Comparison of ENCODE assay signal across 9 cellular contexts in the genomic region with DNA sequence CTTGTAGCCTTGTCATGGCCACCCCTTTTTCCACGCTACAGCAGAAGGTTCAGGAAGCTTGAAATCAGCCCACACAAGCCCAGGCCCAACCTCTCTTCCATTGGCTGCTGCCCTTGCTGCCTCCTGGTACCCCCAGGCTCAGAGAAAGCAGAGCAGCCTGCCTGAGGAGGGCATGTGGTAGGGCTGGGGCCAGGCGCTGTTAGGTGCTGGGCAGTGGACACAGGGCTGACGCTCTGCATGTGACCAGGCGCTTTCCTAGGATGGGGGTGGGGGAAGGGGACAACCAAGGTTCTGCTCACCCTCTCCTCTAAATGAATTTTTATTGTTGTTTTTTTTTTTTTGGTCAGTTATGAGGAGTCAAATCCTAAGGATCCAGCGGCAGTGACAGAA. TPM values are rescaled to one million over a fixed set of nuclear protein-coding genes. Genes with fewer than 3 reads are reported as not detected.
DNase-seq lines count a peak whose midpoint lies in the region; ATAC-seq and TF ChIP-seq lines count a peak whose summit lies in the region.
"Had no signal": no experiment of that assay in that cellular context is flagged by ENCODE, and none has a peak within 500 bp of the region (broad histone marks: within the 10 kb centered on the region; RNA-seq: fewer than 3 reads in every experiment).

No MANE protein-coding gene starts in this region.

- no peaks in the 10 kb centered on the region for H4K20me1 ChIP-seq in MM.1S (ENCODE audit: insufficient read depth, low read length)

- peaks cover 6% of the 10 kb centered on the region; the same call in 1 of the 2 replicates for H3K79me2 ChIP-seq in MM.1S (ENCODE audit: low read length)
- H3K79me2 ChIP-seq in trophoblast cell (ENCODE audit: control insufficient read depth, insufficient read depth, low read length, poor library complexity), result peaks cover 24% of the 10 kb centered on the region

- H3K14ac ChIP-seq in trophoblast cell (ENCODE audit: low read length), result peak overlapping the region; percentile 69

- H3K4me1 ChIP-seq in MM.1S (ENCODE audit: low read length), result peaks cover 48% of the 10 kb centered on the region
- peaks cover 32 to 44% of the 10 kb centered on the region in 2 experiments for H3K4me1 ChIP-seq in trophoblast cell (ENCODE audit: control insufficient read depth in 1 of 2, insufficient read depth in 2 of 2, low read length in 2 of 2)

- H3K36me3 ChIP-seq in MM.1S (replicated peaks; ENCODE audit: insufficient read depth, low read length), result no peaks in the 10 kb centered on the region; the same call in 1 of the 2 replicates
- peaks cover 47 to 55% of the 10 kb centered on the region in 2 experiments for H3K36me3 ChIP-seq in trophoblast cell (ENCODE audit: control insufficient read depth in 1 of 2, insufficient read depth in 2 of 2, low read length in 2 of 2)

- no peak overlapping the region for H3K4me2 ChIP-seq in MM.1S (ENCODE audit: low read depth, low read length)
- H3K4me2 ChIP-seq in trophoblast cell (ENCODE audit: low read length), result no peak overlapping the region

- no peaks in the 10 kb centered on the region for H3K9me2 ChIP-seq in MM.1S (replicated peaks; ENCODE audit: insufficient read depth, low read length)

- peak overlapping the region; percentile 96 for H2BK5ac ChIP-seq in trophoblast cell (ENCODE audit: low read depth, low read length, poor library complexity)

- H4K91ac ChIP-seq in trophoblast cell (ENCODE audit: low read depth, low read length), result peak overlapping the region; percentile 94

- H3K4ac ChIP-seq in trophoblast cell (ENCODE audit: low read depth, low read length), result peak overlapping the region; percentile 30

- no peak overlapping the region for H3K4me3 ChIP-seq in MM.1S (ENCODE audit: low read length)
- no peak overlapping the region for H3K4me3 ChIP-seq in dorsolateral prefrontal cortex
- no peak overlapping the region for H3K4me3 ChIP-seq in trophoblast cell (ENCODE audit: low read depth, low read length)

- peaks cover 51% of the 10 kb centered on the region for H3K79me1 ChIP-seq in trophoblast cell (ENCODE audit: low read length)

- ATAC-seq in GM21528 (IDR thresholded peaks at IDR 0.05; ENCODE audit: low FRiP score, unreplicated experiment), result no peak
- no peak for ATAC-seq in HG03432 (IDR thresholded peaks at IDR 0.05; ENCODE audit: unreplicated experiment)
- ATAC-seq in GM18907 (IDR thresholded peaks at IDR 0.05; ENCODE audit: unreplicated experiment), result no peak

- peak overlapping the region; percentile 79 for H2AK5ac ChIP-seq in trophoblast cell (ENCODE audit: low read length)

- peak overlapping the region; percentile 68 for H3K18ac ChIP-seq in trophoblast cell (ENCODE audit: low read length)

- H2BK120ac ChIP-seq in trophoblast cell (ENCODE audit: insufficient read depth, low read length, poor library complexity), result peak overlapping the region; percentile 77

- intact Hi-C loops in dorsolateral prefrontal cortex (cut with DNase I), result loop anchor here in 1 of 2 donors (2.0 kb wide), 1 partner anchor 42 kb away; no protein-coding TSS in a partner anchor

- H3K27me3 ChIP-seq in MM.1S (replicated peaks; ENCODE audit: insufficient read depth, low read length) (no peaks in the 10 kb centered on the region), dorsolateral prefrontal cortex (no peaks in the 10 kb centered on the region), trophoblast cell (ENCODE audit: insufficient read depth, low read length) (no peaks in the 10 kb centered on the region)

- no CpG with 5 or more reads among the region's 5 CpGs for WGBS in trophoblast cell (ENCODE audit: extremely low coverage, insufficient coverage, insufficient read length)

- H2BK12ac ChIP-seq in trophoblast cell (ENCODE audit: low read length), result peak overlapping the region; percentile 84

- H3K9me3 ChIP-seq in MM.1S (replicated peaks; ENCODE audit: insufficient read depth, low read length) (no peaks in the 10 kb centered on the region), trophoblast cell (ENCODE audit: insufficient read depth, low read depth, low read length) (no peaks in the 10 kb centered on the region)

- no peak overlapping the region for H2AFZ ChIP-seq in MM.1S (ENCODE audit: low read length)
- H2AFZ ChIP-seq in trophoblast cell (ENCODE audit: insufficient read depth, low read length, poor library complexity), result peak overlapping the region; percentile 2

- peak overlapping the region; percentile 6; the same call in 1 of the 2 replicates for H3K27ac ChIP-seq in C4-2B
- peak overlapping the region; percentile 13; the same call in 1 of the 2 replicates for H3K27ac ChIP-seq in MM.1S (ENCODE audit: low read length)
- peak overlapping the region in 49 of 59 donors; percentile 7 to 99 (median 95) for H3K27ac ChIP-seq in dorsolateral prefrontal cortex
- H3K27ac ChIP-seq in trophoblast cell (ENCODE audit: low read depth, low read length), result peak overlapping the region; percentile 73

- TF ChIP-seq CTCF in C4-2B (conservative IDR thresholded peaks at IDR 0.05) (no peak), MM.1S (IDR thresholded peaks at IDR 0.05; ENCODE audit: low read length) (no peak), dorsolateral prefrontal cortex (IDR thresholded peaks at IDR 0.05 in 54 of 56, conservative IDR thresholded peaks at IDR 0.05 in 2 of 56; ENCODE audit: low read depth in 1 of 56, partially characterized antibody in 56 of 56) (no peak)

- DNase-seq in MM.1S (no peak), dorsolateral prefrontal cortex (no peak), trophoblast cell (no peak), OCI-M2 (lab: John Stamatoyannopoulos, UW; ENCODE audit: unreplicated experiment) (no peak)
- DNase-seq: DMS 273 treated with DMSO at 0.1 percent for 48 hours had no signal

- H3K9ac ChIP-seq in MM.1S (ENCODE audit: low read length) (no peak overlapping the region), trophoblast cell (ENCODE audit: low read length) (no peak overlapping the region)

- no peak overlapping the region for H3K23ac ChIP-seq in trophoblast cell (ENCODE audit: low read length)

- H4K8ac ChIP-seq in trophoblast cell (ENCODE audit: low read depth, low read length), result peak overlapping the region; percentile 45

- no peak overlapping the region for H4K12ac ChIP-seq in trophoblast cell (ENCODE audit: low read depth, low read length)

- peaks cover 60% of the 10 kb centered on the region for H3F3A ChIP-seq in MM.1S (ENCODE audit: insufficient read depth, low read length)

RNA-seq across cellular contexts. Expression of a gene that starts 36.3 kb away (rescaled TPM):
- total RNA-seq in dorsolateral prefrontal cortex, result 100 to 1,000 TPM in 1 of 120 experiments, 10 to 100 TPM in 117, 1 to 10 TPM in 2; 8.0 to 102 (median 36.9) TPM
- polyA plus RNA-seq in trophoblast cell (2013), result 992 and 1,052 TPM in 2 replicates

RNA-seq across cellular contexts. Expression of a gene that starts 54.5 kb away (rescaled TPM):
- 100 to 1,000 TPM in 39 of 120 experiments, 10 to 100 TPM in 81; 70.0 to 134 (median 94.9) TPM for total RNA-seq in dorsolateral prefrontal cortex
- 246 and 265 TPM in 2 replicates for polyA plus RNA-seq in trophoblast cell (2013)

Comparison
In these comparisons a context has a peak if more than half of its experiments do, and no peak if none do; other contexts are left out.
1. H3K27ac ChIP-seq: peak in every context shown above with its lines; median percentile 95 in dorsolateral prefrontal cortex; 73 in trophoblast cell; 13 in MM.1S; 6 in C4-2B.